ENCODE assay signal across 8 cellular contexts in the genomic region with DNA sequence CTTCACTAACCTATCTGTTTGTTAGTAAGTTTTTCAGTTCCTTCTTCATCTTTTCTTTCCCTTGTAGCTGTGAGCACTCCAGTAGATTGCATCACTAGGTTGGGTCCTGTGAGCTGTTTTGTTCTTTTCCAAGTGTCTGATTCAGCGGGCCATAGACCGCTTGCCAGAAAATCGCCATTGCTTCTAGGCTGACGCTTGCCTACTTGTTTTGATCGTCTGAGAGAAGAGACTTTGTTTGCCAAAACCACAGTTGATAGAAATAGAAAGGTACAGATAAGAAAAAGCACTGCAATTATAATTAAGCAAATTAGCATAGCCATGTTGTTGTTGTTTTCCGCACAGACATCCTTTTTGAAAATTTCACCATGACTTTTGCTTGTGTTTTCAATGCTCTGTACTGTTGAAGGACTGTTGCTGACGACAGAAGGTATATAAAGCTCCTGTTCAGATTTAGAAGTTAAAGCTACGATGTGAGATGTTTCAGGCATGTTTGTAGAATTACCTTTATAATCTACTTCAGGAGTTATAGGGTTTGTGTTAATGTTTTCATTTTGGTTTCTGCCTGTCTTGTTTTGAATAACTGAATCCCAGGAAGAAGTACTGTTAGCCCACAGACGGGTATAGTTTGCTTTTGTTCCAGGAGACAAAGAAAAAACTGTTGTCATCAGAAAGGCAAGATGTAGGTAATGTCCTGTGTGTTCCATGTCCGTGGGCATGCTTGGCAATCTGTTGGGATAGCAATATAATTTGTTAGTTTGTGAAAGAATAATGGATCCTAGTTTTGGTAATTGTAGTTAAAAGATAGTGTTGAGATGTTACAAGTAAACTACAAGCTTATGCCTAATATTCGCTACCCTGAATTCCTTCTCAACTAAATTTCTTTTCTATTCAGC. TPM values are rescaled to one million over a fixed set of nuclear protein-coding genes. Genes with fewer than 3 reads are reported as not detected.
A peak's percentile ranks its signal among the peaks of the same experiment; 100 is the strongest.
DNase-seq lines count a peak whose midpoint lies in the region; ATAC-seq, FAIRE-seq and TF ChIP-seq lines count a peak whose summit lies in the region.

No MANE protein-coding gene starts in this region.

- no peak for TF ChIP-seq CTCF in GM06990 (IDR thresholded peaks at IDR 0.05; ENCODE audit: insufficient read depth, low read length, poor library complexity, severe bottlenecking)

- H3K4me3 ChIP-seq in GM06990 (replicated peaks; ENCODE audit: low read depth, low read length): peak overlapping the region; percentile 78

- H3K27me3 ChIP-seq in GM06990 (replicated peaks; ENCODE audit: control insufficient read depth, insufficient read depth, low read length): no peaks in the 10 kb centered on the region

- FAIRE-seq in HTR-8/SVneo (lab: Jason Lieb, UNC): peak; percentile 31

- no peaks in the 10 kb centered on the region for H3K36me3 ChIP-seq in GM06990 (ENCODE audit: control insufficient read depth, insufficient read depth, low read length)

- DNase-seq in GM06990 (ENCODE audit: extremely low read depth, insufficient read length) (peak; percentile 59), HTR-8/SVneo (ENCODE audit: insufficient read length, low spot score) (no peak), cerebellum (ENCODE audit: low spot score) (peak; percentile 48), mucosa of gallbladder (ENCODE audit: low spot score) (peak; percentile 53), DMS53 treated with DMSO at 0.1 percent for 48 hours (lab: John Stamatoyannopoulos, UW; ENCODE audit: unreplicated experiment) (no peak)

- H3K27ac ChIP-seq in temporal lobe (ENCODE audit: low read depth, low read length): peak overlapping the region; percentile 95

- ATAC-seq in activated CD4-positive, CD25-positive, alpha-beta regulatory T cell treated with anti-CD3 and anti-CD28 coated beads, Interleukin-2, amount 50 U/mL, for 24 hours: peak; percentile 46 to 48
- ATAC-seq in HG03457 (IDR thresholded peaks at IDR 0.05; ENCODE audit: unreplicated experiment): no peak

RNA-seq across cellular contexts. Expression of a gene that starts 2.9 kb away (rescaled TPM):
- 1.9 TPM for total RNA-seq in cerebellum
- total RNA-seq in mucosa of gallbladder: 10.9 TPM
- 3.0 TPM for total RNA-seq in temporal lobe

RNA-seq across cellular contexts. Expression of a gene that starts 4.7 kb away (rescaled TPM):
- total RNA-seq in cerebellum: 0.36 TPM
- 13.0 TPM for total RNA-seq in mucosa of gallbladder
- total RNA-seq in temporal lobe: 0.49 TPM

RNA-seq across cellular contexts. Expression of a gene that starts 21.5 kb away (rescaled TPM):
- 12.2 TPM for total RNA-seq in cerebellum
- total RNA-seq in mucosa of gallbladder: 2.3 TPM
- total RNA-seq in temporal lobe: 4.7 TPM

Comparison
In these comparisons a context has a peak if more than half of its experiments do, and no peak if none do; other contexts are left out.
1. DNase-seq: peak in GM06990 (single experiment), cerebellum (single experiment) and mucosa of gallbladder (single experiment); none in HTR-8/SVneo (single experiment) and DMS53 treated with DMSO at 0.1 percent for 48 hours (single experiment).